8 cellular contexts compared by ENCODE assay signal in the genomic region with DNA sequence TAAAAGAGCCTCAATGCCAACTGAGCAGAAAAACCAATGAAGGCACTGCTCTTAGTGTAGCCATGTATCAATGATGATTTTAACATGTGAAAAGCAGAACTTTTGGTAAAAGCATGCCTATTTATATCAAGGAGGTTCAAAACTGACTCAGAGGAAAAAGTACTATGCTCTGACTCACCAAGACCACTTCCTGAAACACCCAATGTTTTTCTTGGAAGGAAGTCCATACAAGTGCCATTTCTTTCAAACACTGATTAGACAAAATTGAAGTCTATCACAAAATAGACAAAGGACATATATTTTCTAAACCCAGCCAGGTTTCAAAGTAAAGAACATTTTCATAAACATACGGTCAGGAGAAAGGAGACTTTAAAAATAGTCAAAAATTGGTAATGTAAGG.
DNase-seq lines count a peak whose midpoint lies in the region; TF ChIP-seq lines count a peak whose summit lies in the region.

No MANE protein-coding gene starts in this region.

- peak; percentile 33 for TF ChIP-seq POLR2A in erythroblast (IDR thresholded peaks at IDR 0.05; ENCODE audit: low read length)

- peaks cover 23% of the 10 kb centered on the region for H3K4me1 ChIP-seq in HEK293 (ENCODE audit: control insufficient read depth, insufficient read depth, low read length)

- CTCF ChIA-PET in HEK293 (lab: Yijun Ruan, JAX) = no interaction called here

- TF ChIP-seq CTCF in GM12865 (IDR thresholded peaks at IDR 0.05; ENCODE audit: insufficient read depth, low read depth, low read length, missing control alignments) (no peak), HEK293 (tag by site-specific recombination; IDR thresholded peaks at IDR 0.05) (no peak)

- H3K27ac ChIP-seq in HEK293 (ENCODE audit: extremely low read depth, low read depth, low read length) = no peak overlapping the region

- POLR2A ChIA-PET in HEK293 (lab: Yijun Ruan, JAX) = no interaction called here

- no peaks in the 10 kb centered on the region for H3K36me3 ChIP-seq in HEK293 (ENCODE audit: control insufficient read depth in 2 of 2, insufficient read depth in 1 of 2, low read length in 2 of 2)

- peak; percentile 64 for DNase-seq in GM12865 (ENCODE audit: low read depth)
- DNase-seq in RKO (ENCODE audit: low spot score) = peak; percentile 91
- DNase-seq in erythroblast (lab: John Stamatoyannopoulos, UW) = peak; percentile 44 to 64
- DNase-seq in putamen (ENCODE audit: low spot score) = peak; percentile 33
- DNase-seq in NCI-H1048 (lab: John Stamatoyannopoulos, UW) = no peak
- no peak for DNase-seq in NCI-H69 (lab: John Stamatoyannopoulos, UW)
- DNase-seq in stimulated activated CD4-positive, alpha-beta T cell treated with anti-CD3 and anti-CD28 coated beads, Interleukin-12 subunit alpha, Interleukin-12 subunit beta, amount 100 ng/mL, for 4 hours = no peak

- H3K4me3 ChIP-seq in GM12865 (ENCODE audit: low read depth, low read length) (no peak overlapping the region), HEK293 (ENCODE audit: low read depth, low read length) (no peak overlapping the region)

- H3K9me3 ChIP-seq in HEK293 (ENCODE audit: control insufficient read depth, insufficient read depth, low read depth, low read length) = no peaks in the 10 kb centered on the region

TF ChIP-seq in HEK293, 187 proteins besides CTCF, POLR2A, EP300 and RAD21:
- TF ChIP-seq, protein P1, sequence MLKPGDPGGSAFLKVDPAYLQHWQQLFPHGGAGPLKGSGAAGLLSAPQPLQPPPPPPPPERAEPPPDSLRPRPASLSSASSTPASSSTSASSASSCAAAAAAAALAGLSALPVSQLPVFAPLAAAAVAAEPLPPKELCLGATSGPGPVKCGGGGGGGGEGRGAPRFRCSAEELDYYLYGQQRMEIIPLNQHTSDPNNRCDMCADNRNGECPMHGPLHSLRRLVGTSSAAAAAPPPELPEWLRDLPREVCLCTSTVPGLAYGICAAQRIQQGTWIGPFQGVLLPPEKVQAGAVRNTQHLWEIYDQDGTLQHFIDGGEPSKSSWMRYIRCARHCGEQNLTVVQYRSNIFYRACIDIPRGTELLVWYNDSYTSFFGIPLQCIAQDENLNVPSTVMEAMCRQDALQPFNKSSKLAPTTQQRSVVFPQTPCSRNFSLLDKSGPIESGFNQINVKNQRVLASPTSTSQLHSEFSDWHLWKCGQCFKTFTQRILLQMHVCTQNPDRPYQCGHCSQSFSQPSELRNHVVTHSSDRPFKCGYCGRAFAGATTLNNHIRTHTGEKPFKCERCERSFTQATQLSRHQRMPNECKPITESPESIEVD (tag by site-specific recombination; IDR thresholded peaks at IDR 0.05) = 0 out of 2 replicates have a peak, but pooled peaks have one; percentile 15
- peak; percentile 27; the same call in 1 of the 2 replicates for TF ChIP-seq ZNF366 (tag by site-specific recombination; conservative IDR thresholded peaks at IDR 0.05)
- TF ChIP-seq, protein P2, sequence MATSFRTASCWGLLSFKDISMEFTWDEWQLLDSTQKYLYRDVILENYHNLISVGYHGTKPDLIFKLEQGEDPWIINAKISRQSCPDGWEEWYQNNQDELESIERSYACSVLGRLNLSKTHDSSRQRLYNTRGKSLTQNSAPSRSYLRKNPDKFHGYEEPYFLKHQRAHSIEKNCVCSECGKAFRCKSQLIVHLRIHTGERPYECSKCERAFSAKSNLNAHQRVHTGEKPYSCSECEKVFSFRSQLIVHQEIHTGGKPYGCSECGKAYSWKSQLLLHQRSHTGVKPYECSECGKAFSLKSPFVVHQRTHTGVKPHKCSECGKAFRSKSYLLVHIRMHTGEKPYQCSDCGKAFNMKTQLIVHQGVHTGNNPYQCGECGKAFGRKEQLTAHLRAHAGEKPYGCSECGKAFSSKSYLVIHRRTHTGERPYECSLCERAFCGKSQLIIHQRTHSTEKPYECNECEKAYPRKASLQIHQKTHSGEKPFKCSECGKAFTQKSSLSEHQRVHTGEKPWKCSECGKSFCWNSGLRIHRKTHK (tag by site-specific recombination; IDR thresholded peaks at IDR 0.05) = no peak

Comparison
In these comparisons a context has a peak if more than half of its experiments do, and no peak if none do; other contexts are left out.
1. DNase-seq: peak in GM12865 (single experiment), RKO (single experiment), erythroblast (2 of 2) and putamen (single experiment); none in NCI-H1048 (single experiment), NCI-H69 (single experiment) and stimulated activated CD4-positive, alpha-beta T cell treated with anti-CD3 and anti-CD28 coated beads, Interleukin-12 subunit alpha, Interleukin-12 subunit beta, amount 100 ng/mL, for 4 hours (single experiment).